In genomic region chr10:47723362-47723761, GRCh38 we compare ENCODE assay signal across 3 cellular contexts. TPM values are rescaled to one million over a fixed set of nuclear protein-coding genes. Genes with fewer than 3 reads are reported as not detected.
"Had no signal": no experiment of that assay in that cellular context is flagged by ENCODE, and none has a peak within 500 bp of the region (broad histone marks: within the 10 kb centered on the region; RNA-seq: fewer than 3 reads in every experiment).

No MANE protein-coding gene starts in this region.

RNA-seq across cellular contexts. Expression of gene SYT15B, which starts 40.0 kb away (rescaled TPM):
- total RNA-seq: PC-3, SK-MEL-5 had no signal
- polyA plus RNA-seq: SK-N-SH had no signal
